Comparison of ENCODE assay signal across 12 cellular contexts in the genomic region with DNA sequence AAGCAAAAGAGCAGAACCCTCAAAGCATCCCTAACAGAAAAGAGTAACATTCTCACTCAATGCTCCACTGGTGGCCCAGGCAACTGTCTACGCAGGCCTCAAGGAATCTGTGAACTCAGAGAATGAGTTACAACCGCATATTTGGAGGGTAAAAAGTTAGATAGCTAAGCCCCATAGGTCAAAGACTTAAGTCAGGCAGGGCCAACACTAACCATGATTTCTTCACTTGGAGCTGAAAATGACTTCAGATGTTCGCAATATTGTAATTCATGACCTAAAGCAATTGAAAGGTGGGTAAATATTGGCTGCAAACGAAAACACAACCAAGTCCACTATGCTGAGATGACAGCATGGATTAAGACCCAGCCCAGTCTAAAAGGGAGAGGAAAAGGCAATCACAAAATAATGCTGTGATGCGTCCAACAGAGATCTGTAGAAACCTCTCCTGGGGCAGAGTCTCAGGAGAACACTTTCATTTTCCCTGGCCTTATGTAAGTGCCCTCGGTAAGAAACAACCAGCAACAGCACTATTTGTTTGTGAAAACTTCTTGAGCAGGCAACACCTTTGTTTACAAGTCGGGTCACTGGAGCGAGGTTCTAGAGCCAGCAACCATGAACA.
DNase-seq lines count a peak whose midpoint lies in the region; ATAC-seq and TF ChIP-seq lines count a peak whose summit lies in the region.
"Had no signal": no experiment of that assay in that cellular context is flagged by ENCODE, and none has a peak within 500 bp of the region (broad histone marks: within the 10 kb centered on the region; RNA-seq: fewer than 3 reads in every experiment).

No MANE protein-coding gene starts in this region.

- TF ChIP-seq CTCF in RWPE1 (conservative IDR thresholded peaks at IDR 0.05; ENCODE audit: low read depth) (no peak), esophagus muscularis mucosa (IDR thresholded peaks at IDR 0.05) (no peak), stomach (IDR thresholded peaks at IDR 0.05) (no peak)

- H3K27ac ChIP-seq in RWPE1, result peak overlapping the region; percentile 96
- peak overlapping the region; percentile 67 to 79 (median 72) for H3K27ac ChIP-seq in esophagus muscularis mucosa (replicated peaks in 1 of 4)
- peak overlapping the region; percentile 69 to 84 (median 76) for H3K27ac ChIP-seq in stomach

- DNase-seq in RWPE1 (ENCODE audit: low spot score), result peak; percentile 16
- DNase-seq in esophagus muscularis mucosa (ENCODE audit: extremely low spot score), result no peak
- peak; percentile 12 for DNase-seq in medulla oblongata (ENCODE audit: extremely low spot score)
- DNase-seq in stomach, result no peak
- DNase-seq in COR-L47 (lab: John Stamatoyannopoulos, UW), result no peak
- no peak for DNase-seq in cerebellum (ENCODE audit: low spot score)
- DNase-seq: activated CD8-positive, alpha-beta memory T cell treated with anti-CD3 and anti-CD28 coated beads, Interleukin-2, amount 50 U/mL, for 4 hours; NCI-H1048; NCI-H524 treated with DMSO at 0.1 percent for 48 hours had no signal

- no peaks in the 10 kb centered on the region for H3K9me3 ChIP-seq in esophagus muscularis mucosa
- H3K9me3 ChIP-seq in stomach, result no peaks in the 10 kb centered on the region

- TF ChIP-seq EP300 in esophagus muscularis mucosa (IDR thresholded peaks at IDR 0.05) (no peak), stomach (IDR thresholded peaks at IDR 0.05) (no peak)

- POLR2A ChIA-PET in RWPE1 (lab: Yijun Ruan, JAX; ENCODE audit: low non-redundant PET), result interaction anchor here (0.6 kb wide), 1 partner anchor 18 kb away, joined by 3 read pairs; no protein-coding TSS in a partner anchor

- H3K4me1 ChIP-seq in esophagus muscularis mucosa (peaks cover 28 to 51% (median 38%) of the 10 kb centered on the region in 4 donors), stomach (peaks cover 50 to 95% (median 80%) of the 10 kb centered on the region in 4 donors)

- no peak for TF ChIP-seq POLR2A in esophagus muscularis mucosa (IDR thresholded peaks at IDR 0.05; ENCODE audit: low read depth)
- TF ChIP-seq POLR2A in stomach (IDR thresholded peaks at IDR 0.05), result no peak

- H3K27me3 ChIP-seq in esophagus muscularis mucosa, result no peaks in the 10 kb centered on the region
- H3K27me3 ChIP-seq in stomach, result no peaks in the 10 kb centered on the region

- intact Hi-C loops in esophagus muscularis mucosa (cut with DNase I), result no loop called here
- intact Hi-C loops in stomach (cut with DNase I; ENCODE audit: low total_unique reads), result no loop called here

- H3K36me3 ChIP-seq in esophagus muscularis mucosa, result peaks cover 7 to 25% (median 13%) of the 10 kb centered on the region in 4 donors
- peaks cover 9 to 47% (median 16%) of the 10 kb centered on the region in 4 donors for H3K36me3 ChIP-seq in stomach

- CTCF ChIA-PET in RWPE1 (lab: Yijun Ruan, JAX), result interaction anchor here (1.2 kb wide), 1 partner anchor 140 kb away, joined by 4 read pairs; no protein-coding TSS in a partner anchor

- H3K4me3 ChIP-seq in esophagus muscularis mucosa, result peak overlapping the region in 3 of 4 donors; percentile 8 to 18 (median 15)
- no peak overlapping the region for H3K4me3 ChIP-seq in stomach
- H3K4me3 ChIP-seq: GM12878 had no signal

- ATAC-seq in GM21786 (IDR thresholded peaks at IDR 0.05; ENCODE audit: unreplicated experiment) (no peak), HG03095 (IDR thresholded peaks at IDR 0.05; ENCODE audit: unreplicated experiment) (no peak)
- ATAC-seq: GM12878 had no signal

- 64% methylated on average over 7 of the region's 8 CpGs for WGBS in esophagus muscularis mucosa
- WGBS in stomach, 5 donors, result 35 to 52% (median 51%) methylated on average over 8 of the region's 8 CpGs

Comparison
In these comparisons a context has a peak if more than half of its experiments do, and no peak if none do; other contexts are left out.
1. DNase-seq: peak in RWPE1 (single experiment) and medulla oblongata (single experiment); none in esophagus muscularis mucosa (single experiment), stomach (single experiment), COR-L47 (single experiment) and cerebellum (single experiment).
2. H3K4me3 ChIP-seq: peak in esophagus muscularis mucosa (3 of 4); none in stomach (0 of 4).
3. Peak in every context shown above with its lines, with median percentiles within 50 percentile points of each other: H3K27ac ChIP-seq.